8 cellular contexts compared by ENCODE assay signal in the genomic region with DNA sequence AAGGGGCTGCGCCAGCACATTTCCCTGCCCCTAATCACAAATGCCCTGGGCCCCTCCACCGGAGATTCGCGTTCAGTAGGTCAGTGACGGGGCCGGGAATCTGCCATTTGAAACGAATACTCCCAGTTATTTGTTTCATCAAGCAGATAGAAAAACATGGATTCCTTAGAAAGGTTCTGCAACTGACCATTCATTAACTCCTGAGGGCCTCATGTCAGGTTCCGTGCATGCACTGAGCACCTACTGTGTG. TPM values are rescaled to one million over a fixed set of nuclear protein-coding genes. Genes with fewer than 3 reads are reported as not detected.
A peak's percentile ranks its signal among the peaks of the same experiment; 100 is the strongest.
DNase-seq lines count a peak whose midpoint lies in the region; ATAC-seq and TF ChIP-seq lines count a peak whose summit lies in the region.

No MANE protein-coding gene starts in this region.

- peaks cover 3% of the 10 kb centered on the region for H3K4me1 ChIP-seq in ovary (ENCODE audit: insufficient read depth)

- no peak for TF ChIP-seq POLR2A in ovary (IDR thresholded peaks at IDR 0.05)

- H3K4me3 ChIP-seq in GM06990 (replicated peaks; ENCODE audit: low read depth, low read length) (peak overlapping the region; percentile 44), coronary artery (peak overlapping the region; percentile 69), ovary (peak overlapping the region; percentile 53)

- no peak for DNase-seq in GM06990 (ENCODE audit: extremely low read depth, insufficient read length)
- no peak for DNase-seq in coronary artery (ENCODE audit: low spot score)
- DNase-seq in ovary = no peak
- DNase-seq in activated naive CD4-positive, alpha-beta T cell treated with anti-CD3 and anti-CD28 coated beads, Interleukin-2, amount 50 U/mL, for 16 hours = no peak
- no peak for DNase-seq in glomerular visceral epithelial cell (ENCODE audit: extremely low spot score)
- DNase-seq in activated gamma-delta T cell treated with Interleukin-2 at 50 U/mL for 16 hours = no peak

- no peak for TF ChIP-seq EP300 in ovary (IDR thresholded peaks at IDR 0.05)

- ATAC-seq in HG03565 (IDR thresholded peaks at IDR 0.05; ENCODE audit: unreplicated experiment) (peak; percentile 2), HG02759 (IDR thresholded peaks at IDR 0.05; ENCODE audit: unreplicated experiment) (no peak)

- TF ChIP-seq CTCF in GM06990 (IDR thresholded peaks at IDR 0.05; ENCODE audit: insufficient read depth, low read length, poor library complexity, severe bottlenecking) = no peak
- no peak for TF ChIP-seq CTCF in coronary artery (IDR thresholded peaks at IDR 0.05)
- no peak for TF ChIP-seq CTCF in ovary (IDR thresholded peaks at IDR 0.05)

- intact Hi-C loops in ovary (cut with DNase I) = no loop called here

- H3K27me3 ChIP-seq in GM06990 (replicated peaks; ENCODE audit: control insufficient read depth, insufficient read depth, low read length) = no peaks in the 10 kb centered on the region
- H3K27me3 ChIP-seq in ovary = no peaks in the 10 kb centered on the region

- H3K9me3 ChIP-seq in ovary = no peaks in the 10 kb centered on the region

- 0 to 1% (median 1%) methylated on average over 8 of the region's 8 CpGs for WGBS in ovary, 3 donors

- peak overlapping the region; percentile 90 to 93 for H3K27ac ChIP-seq in coronary artery
- peak overlapping the region; percentile 90 to 91 for H3K27ac ChIP-seq in ovary

- H3K36me3 ChIP-seq in GM06990 (ENCODE audit: control insufficient read depth, insufficient read depth, low read length) = peaks cover 1% of the 10 kb centered on the region
- no peaks in the 10 kb centered on the region for H3K36me3 ChIP-seq in ovary

RNA-seq across cellular contexts. Expression of gene UBC, which starts 25.6 kb away (rescaled TPM):
- 1,000 to 10,000 TPM in 2 of 7 donors, 100 to 1,000 TPM in 5; 775 to 1,271 (median 837) TPM for total RNA-seq in ovary
- 1,000 to 10,000 TPM in 1 of 2 donors, 100 to 1,000 TPM in 1; 808 to 1,330 TPM for polyA plus RNA-seq in ovary

RNA-seq across cellular contexts. Expression of gene DHX37, which starts 48.9 kb away (rescaled TPM):
- total RNA-seq in ovary = 10 to 100 TPM in 5 of 7 donors, 1 to 10 TPM in 2; 6.0 to 29.3 (median 16.1) TPM
- polyA plus RNA-seq in ovary = 10 to 100 TPM in 1 of 2 donors, 1 to 10 TPM in 1; 3.0 to 10.8 TPM

RNA-seq across cellular contexts. Expression of gene BRI3BP, which starts 53.4 kb away (rescaled TPM):
- total RNA-seq in ovary = 1 to 10 TPM in 6 of 7 donors, under 1 TPM in 1; 0.95 to 5.6 (median 2.6) TPM
- 1 to 10 TPM; 1.1 to 6.1 TPM for polyA plus RNA-seq in ovary
